14 cellular contexts compared by ENCODE assay signal in genomic region chr3:123712077-123712860, GRCh38.
DNase-seq lines count a peak whose midpoint lies in the region; ATAC-seq and TF ChIP-seq lines count a peak whose summit lies in the region.
"Had no signal": no experiment of that assay in that cellular context is flagged by ENCODE, and none has a peak within 500 bp of the region (broad histone marks: within the 10 kb centered on the region; RNA-seq: fewer than 3 reads in every experiment).

No MANE protein-coding gene starts in this region.

- no peak overlapping the region for H2BK15ac ChIP-seq in neuronal stem cell (ENCODE audit: low read length)

- H3K27me3 ChIP-seq in right atrium auricular region, result no peaks in the 10 kb centered on the region
- no peaks in the 10 kb centered on the region for H3K27me3 ChIP-seq in heart right ventricle
- no peaks in the 10 kb centered on the region for H3K27me3 ChIP-seq in neuronal stem cell (ENCODE audit: control insufficient read depth in 3 of 3, insufficient read depth in 3 of 3, low read depth in 1 of 3, low read length in 3 of 3)
- no peaks in the 10 kb centered on the region for H3K27me3 ChIP-seq in psoas muscle (ENCODE audit: insufficient read depth in 3 of 3, low read length in 2 of 3)
- H3K27me3 ChIP-seq: SJSA1, tibial nerve had no signal

- TF ChIP-seq CTCF in right atrium auricular region (IDR thresholded peaks at IDR 0.05) (no peak), heart right ventricle (IDR thresholded peaks at IDR 0.05) (no peak), psoas muscle (IDR thresholded peaks at IDR 0.05) (no peak)

- DNase-seq in Right ventricle myocardium superior (no peak), right atrium auricular region (ENCODE audit: low spot score) (no peak), heart right ventricle (no peak), neuronal stem cell (ENCODE audit: low spot score) (no peak), NCI-H1092 treated with DMSO at 0.1 percent for 48 hours (lab: John Stamatoyannopoulos, UW) (no peak), psoas muscle (no peak), kidney tubule cell (ENCODE audit: low spot score) (no peak)
- DNase-seq: activated CD4-positive, alpha-beta T cell treated with anti-CD3 and anti-CD28 coated beads, Interleukin-2, amount 50 U/mL, for 4 hours; activated T-cell treated with anti-CD3 and anti-CD28 coated beads, Interleukin-2, amount 50 U/mL, for 48 hours; COR-L47; stimulated activated CD8-positive, alpha-beta memory T cell treated with anti-CD3 and anti-CD28 coated beads, Interleukin-4, amount 100 ng/mL, for 48 hours had no signal

- H3K23ac ChIP-seq in neuronal stem cell (ENCODE audit: low read depth, low read length, poor library complexity), result no peak overlapping the region

- no peak overlapping the region for H3K27ac ChIP-seq in right atrium auricular region
- H3K27ac ChIP-seq in heart right ventricle, result peak overlapping the region in 5 of 10 donors; percentile 3 to 45 (median 43)
- H3K27ac ChIP-seq in neuronal stem cell (replicated peaks; ENCODE audit: low read length), result no peak overlapping the region
- H3K27ac ChIP-seq in psoas muscle, result no peak overlapping the region
- H3K27ac ChIP-seq: SJSA1, tibial nerve had no signal

- H4K91ac ChIP-seq in neuronal stem cell (ENCODE audit: low read depth, low read length, poor library complexity), result no peak overlapping the region

- no peak overlapping the region for H3K9ac ChIP-seq in neuronal stem cell (ENCODE audit: low read depth, low read length, poor library complexity)

- H3K4me2 ChIP-seq in neuronal stem cell (ENCODE audit: insufficient read depth, low read length, poor library complexity, severe bottlenecking), result no peak overlapping the region

- H3K18ac ChIP-seq in neuronal stem cell (ENCODE audit: low read length), result no peak overlapping the region

- ATAC-seq in Right ventricle myocardium superior (ENCODE audit: poor library complexity) (peak; percentile 34), heart right ventricle (peak in 7 of 8 donors; percentile 14 to 69 (median 44)), HG03135 (IDR thresholded peaks at IDR 0.05; ENCODE audit: unreplicated experiment) (no peak), psoas muscle (no peak)

- 54 to 56% methylated on average over 14 of the region's 14 CpGs for WGBS in heart right ventricle, 2 donors
- WGBS in neuronal stem cell (ENCODE audit: extremely low coverage in 2 of 2, insufficient read length in 2 of 2, insufficient replicate concordance in 1 of 2), 2 donors, result no CpG with 5 or more reads among the region's 14 CpGs
- 58 to 63% (median 59%) methylated on average over 14 of the region's 14 CpGs for WGBS in psoas muscle, 3 donors

- no peak overlapping the region for H2BK5ac ChIP-seq in neuronal stem cell (ENCODE audit: low read length)

- no peak overlapping the region for H2AK5ac ChIP-seq in neuronal stem cell (ENCODE audit: low read depth, low read length)

- no peak overlapping the region for H3K4me3 ChIP-seq in right atrium auricular region
- no peak overlapping the region for H3K4me3 ChIP-seq in heart right ventricle
- H3K4me3 ChIP-seq in neuronal stem cell (ENCODE audit: low read length in 2 of 2), result peak overlapping the region in 1 of 2 donors; percentile 7
- no peak overlapping the region for H3K4me3 ChIP-seq in psoas muscle
- H3K4me3 ChIP-seq: SJSA1, tibial nerve had no signal

- intact Hi-C loops in Right ventricle myocardium superior (cut with DNase I), result no loop called here
- intact Hi-C loops in heart right ventricle (cut with DNase I), result no loop called here
- intact Hi-C loops in psoas muscle (cut with DNase I), result no loop called here

- H3K9me3 ChIP-seq in right atrium auricular region, result no peaks in the 10 kb centered on the region
- no peaks in the 10 kb centered on the region for H3K9me3 ChIP-seq in heart right ventricle
- no peaks in the 10 kb centered on the region for H3K9me3 ChIP-seq in neuronal stem cell (replicated peaks in 1 of 2; ENCODE audit: control insufficient read depth in 2 of 2, insufficient read depth in 1 of 2, low read depth in 1 of 2, low read length in 2 of 2)
- no peaks in the 10 kb centered on the region for H3K9me3 ChIP-seq in psoas muscle
- H3K9me3 ChIP-seq: SJSA1, tibial nerve had no signal

- no peak overlapping the region for H4K8ac ChIP-seq in neuronal stem cell (ENCODE audit: low read depth, low read length)

- H2BK12ac ChIP-seq in neuronal stem cell (ENCODE audit: low read length), result no peak overlapping the region

- peak overlapping the region; percentile 81 for H2AFZ ChIP-seq in neuronal stem cell (ENCODE audit: low read length)

- no peak overlapping the region for H3K14ac ChIP-seq in neuronal stem cell (ENCODE audit: low read length)

- no peak overlapping the region for H2BK120ac ChIP-seq in neuronal stem cell (ENCODE audit: low read depth, low read length)

- H3K36me3 ChIP-seq in right atrium auricular region (no peaks in the 10 kb centered on the region), heart right ventricle (no peaks in the 10 kb centered on the region), neuronal stem cell (replicated peaks in 1 of 2; ENCODE audit: control insufficient read depth in 2 of 2, insufficient read depth in 2 of 2, low read length in 2 of 2) (peaks cover 10 to 17% of the 10 kb centered on the region in 2 donors), psoas muscle (ENCODE audit: insufficient read depth in 1 of 2, low read depth in 1 of 2) (no peaks in the 10 kb centered on the region)
- H3K36me3 ChIP-seq: SJSA1, tibial nerve had no signal

- H3K4me1 ChIP-seq in right atrium auricular region (peaks cover 0 to 13% of the 10 kb centered on the region in 2 donors), heart right ventricle (peaks cover 4 to 18% (median 12%) of the 10 kb centered on the region in 9 donors), neuronal stem cell (ENCODE audit: control insufficient read depth in 2 of 2, insufficient read depth in 1 of 2, low read depth in 1 of 2, low read length in 2 of 2) (peaks cover 4 to 12% of the 10 kb centered on the region in 2 donors), psoas muscle (no peaks in the 10 kb centered on the region)
- H3K4me1 ChIP-seq: SJSA1 had no signal

- H3K79me1 ChIP-seq in neuronal stem cell (ENCODE audit: low read depth, low read length), result peaks cover 1% of the 10 kb centered on the region

- H3K4ac ChIP-seq in neuronal stem cell (ENCODE audit: low read length), result no peak overlapping the region

Comparison
In these comparisons a context has a peak if more than half of its experiments do, and no peak if none do; other contexts are left out.
1. ATAC-seq: peak in Right ventricle myocardium superior (single experiment) and heart right ventricle (7 of 8); none in HG03135 (single experiment) and psoas muscle (0 of 4).